In the genomic region with DNA sequence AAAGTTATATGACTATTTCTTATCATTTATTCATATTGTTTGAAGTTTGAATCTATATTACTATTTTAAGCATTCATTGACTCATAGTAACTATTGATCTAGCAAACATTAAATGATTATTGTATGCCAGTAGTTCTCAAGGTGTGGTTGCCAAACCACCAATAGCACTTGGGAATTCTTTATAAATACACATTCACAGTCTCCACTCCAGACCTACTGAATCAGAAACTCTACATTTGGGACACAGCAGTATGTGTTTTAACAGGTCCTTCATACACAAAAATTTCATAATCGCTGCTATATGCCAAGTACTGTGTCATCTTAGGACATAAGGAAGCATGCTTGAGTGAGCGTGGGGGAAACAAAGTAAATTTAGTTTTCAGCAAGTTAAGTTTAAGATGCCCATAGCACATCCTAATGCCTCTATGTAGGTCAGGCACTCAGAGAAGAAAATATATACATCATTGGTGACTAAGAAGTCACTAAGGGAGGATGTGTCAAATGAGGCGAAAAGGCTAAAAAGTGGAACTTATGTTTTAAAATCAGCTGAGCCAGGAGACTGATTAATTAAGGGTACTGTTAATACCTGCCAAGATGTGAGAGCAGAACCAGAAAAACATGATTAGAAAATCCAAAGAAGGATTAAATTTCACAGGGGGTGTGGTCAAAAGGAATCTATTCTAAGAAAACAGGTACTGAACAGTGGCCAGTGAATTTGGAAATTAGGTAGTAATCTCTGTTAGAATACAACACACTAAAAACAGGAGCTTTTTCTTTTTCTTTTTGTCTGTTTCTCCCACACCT, we compare ENCODE assay signal across 15 cellular contexts.
A peak's percentile ranks its signal among the peaks of the same experiment; 100 is the strongest.
DNase-seq lines count a peak whose midpoint lies in the region; ATAC-seq and TF ChIP-seq lines count a peak whose summit lies in the region.
"Had no signal": no experiment of that assay in that cellular context is flagged by ENCODE, and none has a peak within 500 bp of the region (broad histone marks: within the 10 kb centered on the region; RNA-seq: fewer than 3 reads in every experiment).

No MANE protein-coding gene starts in this region.

- WGBS in thyroid gland, 2 donors, result 52 to 56% methylated on average over 3 of the region's 3 CpGs

- CTCF ChIA-PET in RWPE1 (lab: Yijun Ruan, JAX), result interaction anchor here (0.5 kb wide), 1 partner anchor 424 kb away, joined by 3 read pairs; no protein-coding TSS in a partner anchor

- peak; percentile 97 for ATAC-seq in esophagus mucosa
- no peak for ATAC-seq in GM21390 (IDR thresholded peaks at IDR 0.05; ENCODE audit: unreplicated experiment)
- ATAC-seq: HepG2 had no signal

- intact Hi-C loops in thyroid gland (cut with DNase I), result no loop called here

- H3K36me3 ChIP-seq in thyroid gland, result no peaks in the 10 kb centered on the region
- H3K36me3 ChIP-seq: HAP-1 had no signal

- no peaks in the 10 kb centered on the region for H3K9me3 ChIP-seq in thyroid gland
- H3K9me3 ChIP-seq: HAP-1 had no signal

- H3K4me1 ChIP-seq in thyroid gland, result peaks cover 7 to 9% of the 10 kb centered on the region in 2 donors
- H3K4me1 ChIP-seq: HAP-1 had no signal

- no peak for TF ChIP-seq CTCF in RWPE1 (conservative IDR thresholded peaks at IDR 0.05; ENCODE audit: low read depth)
- TF ChIP-seq CTCF in thyroid gland (IDR thresholded peaks at IDR 0.05), result no peak

- no peak overlapping the region for H3K4me3 ChIP-seq in thyroid gland (replicated peaks in 1 of 3)
- H3K4me3 ChIP-seq: HAP-1 had no signal

- no peaks in the 10 kb centered on the region for H3K27me3 ChIP-seq in thyroid gland

- H3K27ac ChIP-seq in RWPE1 (no peak overlapping the region), thyroid gland (peak overlapping the region; percentile 63 to 74 (median 64))
- H3K27ac ChIP-seq: 22Rv1, C4-2B had no signal

- DNase-seq in NCI-H2171 treated with DMSO at 0.1 percent for 48 hours (lab: John Stamatoyannopoulos, UW) (peak; percentile 18), NCI-H2171 (lab: John Stamatoyannopoulos, UW) (no peak), RWPE1 (ENCODE audit: low spot score) (peak; percentile 4), thyroid gland (no peak), NCI-H187 (lab: John Stamatoyannopoulos, UW) (no peak)
- DNase-seq in activated CD4-positive, alpha-beta T cell treated with anti-CD3 and anti-CD28 coated beads, Interleukin-2, amount 50 U/mL, for 48 hours, result no peak
- DNase-seq: AML-193; CD4-positive, alpha-beta memory T cell; DMS79 had no signal

- POLR2A ChIA-PET in RWPE1 (lab: Yijun Ruan, JAX; ENCODE audit: low non-redundant PET), result no interaction called here

- TF ChIP-seq POLR2A in thyroid gland (IDR thresholded peaks at IDR 0.05), result no peak

Comparison
In these comparisons a context has a peak if more than half of its experiments do, and no peak if none do; other contexts are left out.
1. DNase-seq: peak in NCI-H2171 treated with DMSO at 0.1 percent for 48 hours (single experiment) and RWPE1 (single experiment); none in NCI-H2171 (single experiment), thyroid gland (0 of 2), activated CD4-positive, alpha-beta T cell treated with anti-CD3 and anti-CD28 coated beads, Interleukin-2, amount 50 U/mL, for 48 hours (0 of 2) and NCI-H187 (0 of 2).